32 cellular contexts compared by ENCODE assay signal in genomic region chr3:97102641-97103040, GRCh38.
"Had no signal": no experiment of that assay in that cellular context is flagged by ENCODE, and none has a peak within 500 bp of the region (broad histone marks: within the 10 kb centered on the region; RNA-seq: fewer than 3 reads in every experiment).

No MANE protein-coding gene starts in this region.

- H3K4me1 ChIP-seq: gastrocnemius medialis, stomach, thyroid gland, upper lobe of left lung, vagina had no signal

- H3K36me3 ChIP-seq: gastrocnemius medialis, neutrophil, stomach, thyroid gland, upper lobe of left lung, vagina, WERI-Rb-1 had no signal

- H3K4me3 ChIP-seq: coronary artery, gastrocnemius medialis, hepatocyte, stomach, thyroid gland, upper lobe of left lung, vagina had no signal

- H3K27ac ChIP-seq: coronary artery, gastrocnemius medialis, hepatocyte, neutrophil, stomach, thyroid gland, upper lobe of left lung, vagina, WERI-Rb-1 had no signal

- ATAC-seq: activated CD4-positive, CD25-positive, alpha-beta regulatory T cell treated with anti-CD3 and anti-CD28 coated beads, Interleukin-2, amount 50 U/mL, for 24 hours; effector memory CD8-positive, alpha-beta T cell; gastrocnemius medialis; left colon; sciatic nerve; stimulated activated memory B cell treated with anti-CD40 and anti-IgM and Interleukin-4, amounts not matched to agents 10 μg/mL and 1 μg/mL and 100 μg/mL, for 72 hours had no signal

- H3K27me3 ChIP-seq: gastrocnemius medialis, hepatocyte, neutrophil, stomach, thyroid gland, upper lobe of left lung, vagina had no signal

- H3K4me2 ChIP-seq: hepatocyte had no signal

- H2AFZ ChIP-seq: hepatocyte had no signal

- H3K9me3 ChIP-seq: gastrocnemius medialis, neutrophil, stomach, thyroid gland, upper lobe of left lung, vagina had no signal

- DNase-seq: activated CD4-positive, alpha-beta T cell treated with anti-CD3 and anti-CD28 coated beads for 48 hours; activated CD4-positive, alpha-beta T cell treated with anti-CD3 and anti-CD28 coated beads, Interleukin-2, amount 50 U/mL, for 48 hours; activated CD8-positive, alpha-beta memory T cell treated with anti-CD3 and anti-CD28 coated beads, Interleukin-2, amount 50 U/mL, for 48 hours; activated gamma-delta T cell; activated naive CD4-positive, alpha-beta T cell treated with anti-CD3 and anti-CD28 coated beads, Interleukin-2, amount 10 ng/mL, durations not matched to agents 7 days and 5 days; activated naive CD8-positive, alpha-beta T cell treated with anti-CD3 and anti-CD28 coated beads, Interleukin-2, amount 10 ng/mL, durations not matched to agents 7 days and 5 days; activated T-cell treated with anti-CD3 and anti-CD28 coated beads, Interleukin-2, amount 50 U/mL, for 24 hours; amygdala; effector memory CD8-positive, alpha-beta T cell; erythroblast; gastrocnemius medialis; islet precursor cell; left colon; mammary epithelial cell; naive B cell; nephron progenitor cell; retina; small intestine; stimulated activated CD4-positive, alpha-beta T cell treated with anti-CD3 and anti-CD28 coated beads, Interleukin-1b, Interleukin-23, amount 100 ng/mL, for 48 hours; stimulated activated CD4-positive, alpha-beta T cell treated with anti-CD3 and anti-CD28 coated beads, Interleukin-4, amount 100 ng/mL, for 4 hours; stimulated activated CD8-positive, alpha-beta memory T cell treated with anti-CD3 and anti-CD28 coated beads, Interleukin-4, amount 100 ng/mL, for 48 hours; stomach; thyroid gland; upper lobe of left lung; WERI-Rb-1 had no signal

- H3K79me2 ChIP-seq: hepatocyte had no signal
